ENCODE assay signal across 1 cellular context in genomic region chr12:102976609-102977280, GRCh38.
TF ChIP-seq lines count a peak whose summit lies in the region.

No MANE protein-coding gene starts in this region.

TF ChIP-seq in WTC11, 78 proteins besides CTCF, POLR2A, EP300 and RAD21 (continued from another document):
- no peak for TF ChIP-seq AFF4 (CRISPR knock-in tag; IDR thresholded peaks at IDR 0.05; ENCODE audit: borderline replicate concordance)
- TF ChIP-seq HMGXB4 (CRISPR knock-in tag; IDR thresholded peaks at IDR 0.05), result no peak
- TF ChIP-seq MLX (CRISPR knock-in tag; IDR thresholded peaks at IDR 0.05), result no peak
- no peak for TF ChIP-seq E2F4 (CRISPR knock-in tag; IDR thresholded peaks at IDR 0.05; ENCODE audit: borderline replicate concordance, low read depth)
- no peak for TF ChIP-seq NR1H2 (CRISPR knock-in tag; IDR thresholded peaks at IDR 0.05)
- no peak for TF ChIP-seq TCF7 (CRISPR knock-in tag; IDR thresholded peaks at IDR 0.05; ENCODE audit: low read depth)
- no peak for TF ChIP-seq ATF1 (CRISPR knock-in tag; IDR thresholded peaks at IDR 0.05)
- TF ChIP-seq ZNF425 (CRISPR knock-in tag; conservative IDR thresholded peaks at IDR 0.05), result no peak
- no peak for TF ChIP-seq PRRX2 (CRISPR knock-in tag; IDR thresholded peaks at IDR 0.05)
- TF ChIP-seq STAT6 (CRISPR knock-in tag; conservative IDR thresholded peaks at IDR 0.05; ENCODE audit: low read depth), result no peak
- TF ChIP-seq SP1 (CRISPR knock-in tag; conservative IDR thresholded peaks at IDR 0.05), result no peak
TF ChIP-seq in WTC11: peak in this region for 0.
